ENCODE assay signal across 9 cellular contexts in the genomic region with DNA sequence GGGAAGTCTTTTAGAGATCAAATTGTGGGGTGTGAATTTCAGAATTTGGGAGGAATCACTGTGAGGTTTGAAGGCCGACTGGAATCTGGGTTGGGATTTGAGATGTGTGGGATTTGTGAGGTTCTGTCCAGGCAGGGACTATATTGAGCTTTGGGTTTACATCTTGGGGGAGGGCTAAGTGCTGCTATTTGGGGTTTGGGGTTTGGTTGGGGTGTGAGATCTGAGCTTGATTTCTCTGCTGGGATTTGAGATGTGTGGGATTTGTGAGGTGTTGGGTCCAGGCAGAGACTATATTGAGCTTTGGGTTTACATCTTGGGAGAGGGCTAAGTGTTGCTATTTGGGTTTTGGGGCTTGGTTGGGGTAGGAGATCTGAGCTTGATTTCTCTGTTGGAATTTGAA. TPM values are rescaled to one million over a fixed set of nuclear protein-coding genes. Genes with fewer than 3 reads are reported as not detected.
A peak's percentile ranks its signal among the peaks of the same experiment; 100 is the strongest.
DNase-seq lines count a peak whose midpoint lies in the region; ATAC-seq and TF ChIP-seq lines count a peak whose summit lies in the region.
"Had no signal": no experiment of that assay in that cellular context is flagged by ENCODE, and none has a peak within 500 bp of the region (broad histone marks: within the 10 kb centered on the region; RNA-seq: fewer than 3 reads in every experiment).

No MANE protein-coding gene starts in this region.

- H3K27ac ChIP-seq in ascending aorta (peak overlapping the region; percentile 91 to 99), lower lobe of right lung (peak overlapping the region; percentile 93), upper lobe of left lung (no peak overlapping the region)

- intact Hi-C loops in ascending aorta (cut with DNase I) = no loop called here
- intact Hi-C loops in lower lobe of right lung (cut with DNase I) = no loop called here

- peaks cover 42% of the 10 kb centered on the region for H3K27me3 Mint-ChIP-seq in activated naive CD4-positive, alpha-beta T cell treated with anti-CD3 and anti-CD28 coated beads, Interleukin-2, amount 10 ng/mL, durations not matched to agents 7 days and 5 days

- H3K36me3 Mint-ChIP-seq in activated naive CD4-positive, alpha-beta T cell treated with anti-CD3 and anti-CD28 coated beads, Interleukin-2, amount 10 ng/mL, durations not matched to agents 7 days and 5 days = peaks cover 11% of the 10 kb centered on the region

- H3K9me3 Mint-ChIP-seq in activated naive CD4-positive, alpha-beta T cell treated with anti-CD3 and anti-CD28 coated beads, Interleukin-2, amount 10 ng/mL, durations not matched to agents 7 days and 5 days = no peaks in the 10 kb centered on the region

- H3K9me3 ChIP-seq in ascending aorta (no peaks in the 10 kb centered on the region), lower lobe of right lung (no peaks in the 10 kb centered on the region), upper lobe of left lung (no peaks in the 10 kb centered on the region)

- H3K27ac Mint-ChIP-seq in activated naive CD4-positive, alpha-beta T cell treated with anti-CD3 and anti-CD28 coated beads, Interleukin-2, amount 10 ng/mL, durations not matched to agents 7 days and 5 days = no peak overlapping the region

- no peak for TF ChIP-seq CTCF in ascending aorta (IDR thresholded peaks at IDR 0.05)
- no peak for TF ChIP-seq CTCF in lower lobe of right lung (IDR thresholded peaks at IDR 0.05)
- TF ChIP-seq CTCF in upper lobe of left lung (IDR thresholded peaks at IDR 0.05) = no peak

- H3K36me3 ChIP-seq in ascending aorta = peaks cover 17 to 28% of the 10 kb centered on the region in 2 donors
- H3K36me3 ChIP-seq in lower lobe of right lung = peaks cover 27% of the 10 kb centered on the region
- H3K36me3 ChIP-seq in upper lobe of left lung = peaks cover 8 to 27% (median 19%) of the 10 kb centered on the region in 4 donors

- H3K4me3 ChIP-seq in ascending aorta (peak overlapping the region; percentile 68 to 85), lower lobe of right lung (peak overlapping the region; percentile 80), upper lobe of left lung (peak overlapping the region in 3 of 4 donors; percentile 68 to 75 (median 74))

- WGBS in upper lobe of left lung, 2 donors = 70 to 78% methylated on average over 1 of the region's 1 CpG

- no peak for DNase-seq in activated naive CD4-positive, alpha-beta T cell treated with anti-CD3 and anti-CD28 coated beads, Interleukin-2, amount 10 ng/mL, durations not matched to agents 7 days and 5 days
- no peak for DNase-seq in activated naive CD4-positive, alpha-beta T cell treated with anti-CD3 and anti-CD28 coated beads, Interleukin-2, amount 50 U/mL, for 16 hours
- DNase-seq in ascending aorta (ENCODE audit: low spot score in 2 of 2) = no peak
- DNase-seq in lower lobe of right lung = no peak
- DNase-seq in upper lobe of left lung = no peak
- no peak for DNase-seq in SHP77 (lab: John Stamatoyannopoulos, UW)
- DNase-seq in NCI-H82 treated with DMSO at 0.1 percent for 48 hours (lab: John Stamatoyannopoulos, UW; ENCODE audit: unreplicated experiment) = no peak
- DNase-seq: NCI-H526 had no signal

- H3K4me1 ChIP-seq in ascending aorta (peaks cover 13 to 26% of the 10 kb centered on the region in 2 donors), lower lobe of right lung (peaks cover 29% of the 10 kb centered on the region), upper lobe of left lung (peaks cover 19 to 30% (median 30%) of the 10 kb centered on the region in 4 donors)

- TF ChIP-seq EP300 in upper lobe of left lung (IDR thresholded peaks at IDR 0.05) = no peak

- no peaks in the 10 kb centered on the region for H3K27me3 ChIP-seq in ascending aorta
- H3K27me3 ChIP-seq in lower lobe of right lung (ENCODE audit: low read depth) = peaks cover 30% of the 10 kb centered on the region
- H3K27me3 ChIP-seq in upper lobe of left lung = peaks cover 0 to 23% (median 12%) of the 10 kb centered on the region in 4 donors

- CTCF ChIA-PET in activated naive CD4-positive, alpha-beta T cell treated with anti-CD3 and anti-CD28 coated beads, Interleukin-2, amount 10 ng/mL, durations not matched to agents 7 days and 5 days (lab: Charles Lee) = interaction anchor here (0.7 to 3.6 kb wide), 10 partner anchors 11 to 518 kb away, joined by 3 to 24 read pairs (median 4); no protein-coding TSS in a partner anchor

- H3K4me3 Mint-ChIP-seq in activated naive CD4-positive, alpha-beta T cell treated with anti-CD3 and anti-CD28 coated beads, Interleukin-2, amount 10 ng/mL, durations not matched to agents 7 days and 5 days = peak overlapping the region; percentile 92

- no peak for ATAC-seq in lower lobe of right lung
- ATAC-seq in upper lobe of left lung (ENCODE audit: low FRiP score in 2 of 2) = no peak
- ATAC-seq in GM18502 (IDR thresholded peaks at IDR 0.05; ENCODE audit: poor library complexity, unreplicated experiment) = no peak

- H3K4me1 Mint-ChIP-seq in activated naive CD4-positive, alpha-beta T cell treated with anti-CD3 and anti-CD28 coated beads, Interleukin-2, amount 10 ng/mL, durations not matched to agents 7 days and 5 days = peaks cover 41% of the 10 kb centered on the region

- no peak for TF ChIP-seq POLR2A in upper lobe of left lung (IDR thresholded peaks at IDR 0.05)

RNA-seq across cellular contexts. Expression of a gene that starts 0.9 kb away (rescaled TPM):
- total RNA-seq in ascending aorta = 11.4 TPM
- 29.9 TPM for total RNA-seq in lower lobe of right lung
- 10 to 100 TPM; 20.8 to 38.5 (median 24.9) TPM for total RNA-seq in upper lobe of left lung

RNA-seq across cellular contexts. Expression of a gene that starts 14.7 kb away (rescaled TPM):
- total RNA-seq in ascending aorta (not detected), lower lobe of right lung (0.53 TPM), upper lobe of left lung (under 1 TPM in 3 of 6 donors, not detected in 3; 0.20 to 0.34 (median 0.29) TPM)

RNA-seq across cellular contexts. Expression of a gene that starts 44.1 kb away (rescaled TPM):
- total RNA-seq in ascending aorta (249 TPM), lower lobe of right lung (23.2 TPM), upper lobe of left lung (100 to 1,000 TPM in 2 of 6 donors, 10 to 100 TPM in 4; 41.9 to 125 (median 60.2) TPM)

RNA-seq across cellular contexts. Expression of a gene that starts 44.3 kb away (rescaled TPM):
- 6.0 TPM for total RNA-seq in ascending aorta
- 1.4 TPM for total RNA-seq in lower lobe of right lung
- total RNA-seq in upper lobe of left lung = 10 to 100 TPM in 1 of 6 donors, 1 to 10 TPM in 5; 1.9 to 12.6 (median 4.2) TPM

Comparison
In these comparisons a context has a peak if more than half of its experiments do, and no peak if none do; other contexts are left out.
1. H3K27ac ChIP-seq: peak in ascending aorta (2 of 2) and lower lobe of right lung (single experiment); none in upper lobe of left lung (0 of 4).
2. Peak in every context shown above with its lines, with median percentiles within 50 percentile points of each other: H3K4me3 ChIP-seq.